Comparison of ENCODE assay signal across 17 cellular contexts in the genomic region with DNA sequence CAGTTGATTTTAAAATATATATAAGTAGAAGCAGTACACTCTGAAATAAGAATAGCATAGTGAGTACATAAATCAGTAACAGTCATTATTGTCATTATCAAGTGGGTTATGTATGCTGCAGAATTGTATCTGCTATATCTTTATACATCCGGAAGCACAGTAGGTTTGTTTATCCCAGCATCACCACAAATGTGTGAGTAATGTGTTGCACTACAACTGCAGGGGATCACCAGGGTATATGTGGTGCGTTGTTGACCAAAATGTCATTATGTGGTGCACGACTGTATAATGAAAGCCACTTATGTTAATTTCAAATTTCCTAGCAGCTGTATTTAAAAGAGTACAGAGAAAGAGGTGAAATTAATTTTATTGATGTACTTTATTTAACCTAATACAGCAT.
A peak's percentile ranks its signal among the peaks of the same experiment; 100 is the strongest.
DNase-seq lines count a peak whose midpoint lies in the region; ATAC-seq, FAIRE-seq and TF ChIP-seq lines count a peak whose summit lies in the region.
"Had no signal": no experiment of that assay in that cellular context is flagged by ENCODE, and none has a peak within 500 bp of the region (broad histone marks: within the 10 kb centered on the region; RNA-seq: fewer than 3 reads in every experiment).

No MANE protein-coding gene starts in this region.

- H4K20me1 ChIP-seq in K562 (replicated peaks; ENCODE audit: control insufficient read depth, insufficient read depth, low read length): no peaks in the 10 kb centered on the region

- H3K4me1 ChIP-seq in K562 (replicated peaks in 1 of 2; ENCODE audit: control insufficient read depth in 2 of 2, insufficient read depth in 2 of 2, low read length in 2 of 2) (peaks cover 5 to 6% of the 10 kb centered on the region in 2 experiments; a peak in 3 of 5 replicates), psoas muscle (no peaks in the 10 kb centered on the region)
- H3K4me1 ChIP-seq: BE2C had no signal

- TF ChIP-seq EP300 in K562 (IDR thresholded peaks at IDR 0.05; ENCODE audit: low read length): no peak

- TF ChIP-seq CTCF in K562 (IDR thresholded peaks at IDR 0.05 in 2 of 3, conservative IDR thresholded peaks at IDR 0.05 in 1 of 3; ENCODE audit: insufficient read depth in 2 of 3, low read depth in 1 of 3, low read length in 3 of 3) (no peak), psoas muscle (IDR thresholded peaks at IDR 0.05) (no peak)

- H3K36me3 ChIP-seq in K562 (ENCODE audit: control insufficient read depth, insufficient read depth, low read length) (no peaks in the 10 kb centered on the region), psoas muscle (ENCODE audit: insufficient read depth in 1 of 2, low read depth in 1 of 2) (no peaks in the 10 kb centered on the region)
- H3K36me3 ChIP-seq: BE2C had no signal

- H3K27me3 ChIP-seq in K562 (ENCODE audit: control insufficient read depth in 2 of 2, insufficient read depth in 2 of 2, low read length in 2 of 2) (no peaks in the 10 kb centered on the region), psoas muscle (ENCODE audit: insufficient read depth in 3 of 3, low read length in 2 of 3) (peaks cover 0 to 2% (median 0%) of the 10 kb centered on the region in 3 donors)
- H3K27me3 ChIP-seq: BE2C had no signal

- FAIRE-seq in K562 (lab: Jason Lieb, UNC): peak; percentile 15

- no peaks in the 10 kb centered on the region for H3K79me2 ChIP-seq in K562 (ENCODE audit: control insufficient read depth, insufficient read depth, low read length)

- POLR2A ChIA-PET in K562 (lab: Yijun Ruan, JAX): interaction anchor here (0.7 kb wide), 1 partner anchor 9 kb away, joined by 3 read pairs; no protein-coding TSS in a partner anchor

- no peak overlapping the region for H3K4me2 ChIP-seq in K562 (ENCODE audit: insufficient read depth, low read length)

- H3K27ac ChIP-seq in K562 (ENCODE audit: extremely low read depth, low read depth, low read length) (no peak overlapping the region), psoas muscle (no peak overlapping the region)

- no peak for ATAC-seq in K562
- ATAC-seq in psoas muscle: no peak
- ATAC-seq: T-cell had no signal

- TF ChIP-seq POLR2A in K562 (conservative IDR thresholded peaks at IDR 0.05): no peak

- no peak for TF ChIP-seq RAD21 in K562 (CRISPR knock-in tag; conservative IDR thresholded peaks at IDR 0.05 in 1 of 2, IDR thresholded peaks at IDR 0.05 in 1 of 2)

- no TSS peak for BruUV-seq in K562 (replicated peaks; lab: Mats Ljungman, UMichigan)

- H3K9me3 ChIP-seq in K562 (replicated peaks; ENCODE audit: control insufficient read depth, insufficient read depth, low read depth, low read length) (no peaks in the 10 kb centered on the region), psoas muscle (no peaks in the 10 kb centered on the region)
- H3K9me3 ChIP-seq: BE2C had no signal

- intact Hi-C loops in K562 (cut with micrococcal nuclease) (no loop called here), psoas muscle (cut with DNase I) (no loop called here)

- H3K4me3 ChIP-seq in K562 (no peak overlapping the region), psoas muscle (no peak overlapping the region)

- H3K9ac ChIP-seq in K562 (ENCODE audit: insufficient read depth in 1 of 2, low read depth in 2 of 2, low read length in 2 of 2): no peak overlapping the region

- DNase-seq in HCEC 1CT: peak; percentile 46
- DNase-seq in NCI-H1417 (lab: John Stamatoyannopoulos, UW): peak in 2 of 3 experiments; percentile 56 to 91
- peak; percentile 66 for DNase-seq in NCI-H748 (lab: John Stamatoyannopoulos, UW; ENCODE audit: unreplicated experiment)
- DNase-seq in K562 (ENCODE audit: extremely low read depth in 1 of 4, low spot score in 3 of 4): no peak
- no peak for DNase-seq in COR-L47 (lab: John Stamatoyannopoulos, UW)
- no peak for DNase-seq in psoas muscle
- no peak for DNase-seq in T1000 (lab: John Stamatoyannopoulos, UW)
- no peak for DNase-seq in cerebellum (ENCODE audit: low spot score)
- DNase-seq: BE2C; CD4-positive, alpha-beta memory T cell; KBM-7; NCI-H1048; NCI-H2029 treated with DMSO at 0.1 percent for 48 hours; NCI-H510A; NK-92 treated with Interleukin-12 subunit alpha and Interleukin-12 subunit beta, amount 100 ng/mL, for 24 hours; OCI-M1; T-cell had no signal

- in situ Hi-C loops in K562 (cut with MboI): no loop called here

- no peak overlapping the region for H2AFZ ChIP-seq in K562 (ENCODE audit: low read depth, low read length)

- WGBS in K562 (ENCODE audit: insufficient coverage, low coverage, missing lambda C conversion rate): 34% methylated on average over 3 of the region's 3 CpGs
- 92 to 99% (median 92%) methylated on average over 3 of the region's 3 CpGs for WGBS in psoas muscle, 3 donors

- CTCF ChIA-PET in K562 (lab: Yijun Ruan, JAX; ENCODE audit: low intra/inter-chr PET ratio): no interaction called here

- H3K9me1 ChIP-seq in K562 (ENCODE audit: control insufficient read depth, insufficient read depth, low read length): no peaks in the 10 kb centered on the region

TF ChIP-seq in K562, 482 proteins besides CTCF, POLR2A, EP300 and RAD21:
- peak; percentile 3 for TF ChIP-seq MEIS2 (IDR thresholded peaks at IDR 0.05; ENCODE audit: partially characterized antibody)
- TF ChIP-seq, protein P1, sequence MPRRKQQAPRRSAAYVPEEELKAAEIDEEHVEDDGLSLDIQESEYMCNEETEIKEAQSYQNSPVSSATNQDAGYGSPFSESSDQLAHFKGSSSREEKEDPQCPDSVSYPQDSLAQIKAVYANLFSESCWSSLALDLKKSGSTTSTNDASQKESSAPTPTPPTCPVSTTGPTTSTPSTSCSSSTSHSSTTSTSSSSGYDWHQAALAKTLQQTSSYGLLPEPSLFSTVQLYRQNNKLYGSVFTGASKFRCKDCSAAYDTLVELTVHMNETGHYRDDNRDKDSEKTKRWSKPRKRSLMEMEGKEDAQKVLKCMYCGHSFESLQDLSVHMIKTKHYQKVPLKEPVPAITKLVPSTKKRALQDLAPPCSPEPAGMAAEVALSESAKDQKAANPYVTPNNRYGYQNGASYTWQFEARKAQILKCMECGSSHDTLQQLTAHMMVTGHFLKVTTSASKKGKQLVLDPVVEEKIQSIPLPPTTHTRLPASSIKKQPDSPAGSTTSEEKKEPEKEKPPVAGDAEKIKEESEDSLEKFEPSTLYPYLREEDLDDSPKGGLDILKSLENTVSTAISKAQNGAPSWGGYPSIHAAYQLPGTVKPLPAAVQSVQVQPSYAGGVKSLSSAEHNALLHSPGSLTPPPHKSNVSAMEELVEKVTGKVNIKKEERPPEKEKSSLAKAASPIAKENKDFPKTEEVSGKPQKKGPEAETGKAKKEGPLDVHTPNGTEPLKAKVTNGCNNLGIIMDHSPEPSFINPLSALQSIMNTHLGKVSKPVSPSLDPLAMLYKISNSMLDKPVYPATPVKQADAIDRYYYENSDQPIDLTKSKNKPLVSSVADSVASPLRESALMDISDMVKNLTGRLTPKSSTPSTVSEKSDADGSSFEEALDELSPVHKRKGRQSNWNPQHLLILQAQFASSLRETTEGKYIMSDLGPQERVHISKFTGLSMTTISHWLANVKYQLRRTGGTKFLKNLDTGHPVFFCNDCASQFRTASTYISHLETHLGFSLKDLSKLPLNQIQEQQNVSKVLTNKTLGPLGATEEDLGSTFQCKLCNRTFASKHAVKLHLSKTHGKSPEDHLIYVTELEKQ (CRISPR knock-in tag; IDR thresholded peaks at IDR 0.05): no peak

Comparison
In these comparisons a context has a peak if more than half of its experiments do, and no peak if none do; other contexts are left out.
1. DNase-seq: peak in HCEC 1CT (single experiment), NCI-H1417 (2 of 3) and NCI-H748 (single experiment); none in K562 (0 of 4), COR-L47 (single experiment), psoas muscle (0 of 2), T1000 (single experiment) and cerebellum (single experiment).